Comparison of ENCODE assay signal across 22 cellular contexts in genomic region chr12:103668520-103668919, GRCh38.
DNase-seq lines count a peak whose midpoint lies in the region; ATAC-seq, FAIRE-seq and TF ChIP-seq lines count a peak whose summit lies in the region.
"Had no signal": no experiment of that assay in that cellular context is flagged by ENCODE, and none has a peak within 500 bp of the region (broad histone marks: within the 10 kb centered on the region; RNA-seq: fewer than 3 reads in every experiment).

No MANE protein-coding gene starts in this region.

- H3K9ac ChIP-seq in GM12878 (ENCODE audit: control insufficient read depth, insufficient read depth, low read length), result no peak overlapping the region
- H3K9ac ChIP-seq in mesendoderm (ENCODE audit: low read length), result no peak overlapping the region
- H3K9ac ChIP-seq: BLaER1 had no signal

- no peak overlapping the region for H2AFZ ChIP-seq in GM12878 (ENCODE audit: control insufficient read depth, low read depth, low read length)
- H2AFZ ChIP-seq: GM23338 had no signal

- no peak for FAIRE-seq in GM12878 (lab: Jason Lieb, UNC)
- FAIRE-seq: A204.1, G401.6, GM18507 had no signal

- H3K27ac Mint-ChIP-seq in natural killer cell treated with Interleukin-12 subunit alpha and Interleukin-12 subunit beta and Interleukin-15 and Interleukin-18, amount 100 ng/mL, for 72 hours, result no peak overlapping the region
- no peak overlapping the region for H3K27ac Mint-ChIP-seq in natural killer cell
- H3K27ac Mint-ChIP-seq: B cell; CD4-positive, CD25-positive, alpha-beta regulatory T cell; CD8-positive, alpha-beta T cell had no signal

- H2BK120ac ChIP-seq in mesendoderm (ENCODE audit: low read depth, low read length), result no peak overlapping the region

- peak; percentile 15 to 22 for ATAC-seq in natural killer cell treated with Interleukin-12 subunit alpha and Interleukin-12 subunit beta and Interleukin-15 and Interleukin-18, amount 100 ng/mL, for 72 hours
- ATAC-seq in natural killer cell (no peak), GM12878 (0 out of 3 replicates have a peak, but pooled peaks have one; percentile 27), HG03280 (IDR thresholded peaks at IDR 0.05; ENCODE audit: unreplicated experiment) (no peak), foreskin keratinocyte (no peak)
- ATAC-seq: CD8-positive, alpha-beta T cell; GM23338; HCT116 had no signal

- H2BK15ac ChIP-seq in mesendoderm (replicated peaks; ENCODE audit: low read depth), result no peak overlapping the region

- H3K4ac ChIP-seq in mesendoderm (ENCODE audit: low read depth, low read length), result no peak overlapping the region

- SMC1A ChIA-PET in GM12878 (lab: Charles Lee; ENCODE audit: uncharacterized antibody, unreplicated experiment), result no interaction called here

- RAD21 ChIA-PET in GM12878 (lab: Charles Lee; ENCODE audit: unreplicated experiment), result no interaction called here

- intact Hi-C loops in natural killer cell (cut with micrococcal nuclease) (no loop called here), GM12878 (cut with micrococcal nuclease; ENCODE audit: unreplicated experiment) (no loop called here)

- H3K4me3 Mint-ChIP-seq in natural killer cell treated with Interleukin-12 subunit alpha and Interleukin-12 subunit beta and Interleukin-15 and Interleukin-18, amount 100 ng/mL, for 72 hours, result no peak overlapping the region
- H3K4me3 Mint-ChIP-seq in natural killer cell, result no peak overlapping the region
- H3K4me3 Mint-ChIP-seq: B cell; CD4-positive, CD25-positive, alpha-beta regulatory T cell; CD8-positive, alpha-beta T cell; GM23338; H9 had no signal

- TF ChIP-seq POLR2A in GM12878 (IDR thresholded peaks at IDR 0.05; ENCODE audit: low read depth, low read length), result no peak

- no peak overlapping the region for H3K18ac ChIP-seq in mesendoderm (ENCODE audit: low read length)

- peak overlapping the region; percentile 49 for H3K23ac ChIP-seq in mesendoderm (ENCODE audit: low read length)

- H3K79me1 ChIP-seq in mesendoderm (ENCODE audit: low read length), result no peaks in the 10 kb centered on the region

- TF ChIP-seq EP300 in GM12878 (IDR thresholded peaks at IDR 0.05; ENCODE audit: borderline replicate concordance in 1 of 2, control insufficient read depth in 1 of 2, low read depth in 2 of 2, low read length in 2 of 2), result no peak

- H3K36me3 ChIP-seq in GM12878 (ENCODE audit: control insufficient read depth in 2 of 2, insufficient read depth in 2 of 2, low read length in 1 of 2), result no peaks in the 10 kb centered on the region
- no peaks in the 10 kb centered on the region for H3K36me3 ChIP-seq in mesendoderm (ENCODE audit: control insufficient read depth, insufficient read depth, low read length)
- H3K36me3 ChIP-seq: BLaER1 had no signal

- no peak overlapping the region for H4K8ac ChIP-seq in mesendoderm (ENCODE audit: low read depth, low read length)

- no peaks in the 10 kb centered on the region for H3K9me3 ChIP-seq in GM12878 (replicated peaks; ENCODE audit: control insufficient read depth, insufficient read depth, low read length)
- H3K9me3 ChIP-seq: BLaER1, Caco-2 had no signal

- in situ Hi-C loops in GM12878 (cut with MboI) (no loop called here), GM13977 (cut with MboI; ENCODE audit: low pct_unique_long_range_greater_than_20kb, low sequenced_read_pairs, unreplicated experiment) (no loop called here)

- H3K27me3 ChIP-seq in GM12878 (replicated peaks in 1 of 2; ENCODE audit: control insufficient read depth in 2 of 2, insufficient read depth in 2 of 2, low read length in 1 of 2) (no peaks in the 10 kb centered on the region; a peak in 1 of 4 replicates), mesendoderm (ENCODE audit: insufficient read depth, low read length, poor library complexity) (no peaks in the 10 kb centered on the region), foreskin keratinocyte (peaks cover 33% of the 10 kb centered on the region)
- H3K27me3 ChIP-seq: BLaER1 had no signal

- H3K27ac ChIP-seq in GM12878 (ENCODE audit: control insufficient read depth, insufficient read depth), result no peak overlapping the region
- no peak overlapping the region for H3K27ac ChIP-seq in mesendoderm (ENCODE audit: low read depth, low read length)
- no peak overlapping the region for H3K27ac ChIP-seq in foreskin keratinocyte
- H3K27ac ChIP-seq: 22Rv1, BLaER1, C4-2B had no signal

- CTCF ChIA-PET in GM12878 (lab: Yijun Ruan, JAX), result no interaction called here

- no peak overlapping the region for H4K5ac ChIP-seq in mesendoderm (ENCODE audit: low read length)

- TF ChIP-seq CTCF in natural killer cell (IDR thresholded peaks at IDR 0.05), result no peak
- TF ChIP-seq CTCF in GM12878 (IDR thresholded peaks at IDR 0.05 in 2 of 3, conservative IDR thresholded peaks at IDR 0.05 in 1 of 3; ENCODE audit: control insufficient read depth in 2 of 3, extremely low read depth in 1 of 3, insufficient read depth in 1 of 3, low read depth in 3 of 3, low read length in 3 of 3), result no peak
- TF ChIP-seq CTCF in GM13977 (IDR thresholded peaks at IDR 0.05; ENCODE audit: extremely low read depth, insufficient read depth, missing control alignments), result no peak
- no peak for TF ChIP-seq CTCF in foreskin keratinocyte (conservative IDR thresholded peaks at IDR 0.05)

- no peaks in the 10 kb centered on the region for H3K4me1 Mint-ChIP-seq in natural killer cell treated with Interleukin-12 subunit alpha and Interleukin-12 subunit beta and Interleukin-15 and Interleukin-18, amount 100 ng/mL, for 72 hours (ENCODE audit: low read depth in 2 of 2)
- no peaks in the 10 kb centered on the region for H3K4me1 Mint-ChIP-seq in natural killer cell
- H3K4me1 Mint-ChIP-seq: B cell; CD4-positive, CD25-positive, alpha-beta regulatory T cell had no signal

- H3K4me3 ChIP-seq in GM12878 (no peak overlapping the region), mesendoderm (ENCODE audit: low read length) (no peak overlapping the region)
- H3K4me3 ChIP-seq: BLaER1, GM23338 had no signal

- no peak for TF ChIP-seq RAD21 in GM12878 (IDR thresholded peaks at IDR 0.05; ENCODE audit: insufficient read depth, low read depth, low read length)

- H3K4me1 ChIP-seq in GM12878 (ENCODE audit: control insufficient read depth, insufficient read depth, low read length) (no peaks in the 10 kb centered on the region), mesendoderm (ENCODE audit: control insufficient read depth, low read depth, low read length) (no peaks in the 10 kb centered on the region), foreskin keratinocyte (no peaks in the 10 kb centered on the region)
- H3K4me1 ChIP-seq: BLaER1 had no signal

- no peak overlapping the region for H3K56ac ChIP-seq in mesendoderm (ENCODE audit: low read length)

- POLR2A ChIA-PET in GM12878 (lab: Charles Lee), result no interaction called here

- H3K27me3 Mint-ChIP-seq in natural killer cell treated with Interleukin-12 subunit alpha and Interleukin-12 subunit beta and Interleukin-15 and Interleukin-18, amount 100 ng/mL, for 72 hours, result peaks cover 7 to 11% of the 10 kb centered on the region in 2 donors
- peaks cover 8 to 16% of the 10 kb centered on the region in 2 donors for H3K27me3 Mint-ChIP-seq in natural killer cell (ENCODE audit: low read depth in 2 of 2)

- H3K4me2 ChIP-seq in GM12878 (ENCODE audit: control insufficient read depth, insufficient read depth), result no peak overlapping the region
- no peak overlapping the region for H3K4me2 ChIP-seq in mesendoderm (ENCODE audit: low read length)
- H3K4me2 ChIP-seq: BLaER1, GM23338 had no signal

- H3K36me3 Mint-ChIP-seq in natural killer cell treated with Interleukin-12 subunit alpha and Interleukin-12 subunit beta and Interleukin-15 and Interleukin-18, amount 100 ng/mL, for 72 hours, result no peaks in the 10 kb centered on the region
- H3K36me3 Mint-ChIP-seq in natural killer cell, result no peaks in the 10 kb centered on the region
- H3K36me3 Mint-ChIP-seq: CD4-positive, CD25-positive, alpha-beta regulatory T cell; CD8-positive, alpha-beta T cell had no signal

- H3K79me2 ChIP-seq in GM12878 (ENCODE audit: control insufficient read depth, insufficient read depth, low read length) (no peaks in the 10 kb centered on the region), mesendoderm (ENCODE audit: control insufficient read depth, insufficient read depth, low read length) (no peaks in the 10 kb centered on the region)

- no TSS peak for BruUV-seq in GM12878 (replicated peaks; lab: Mats Ljungman, UMichigan)

- no peaks in the 10 kb centered on the region for H4K20me1 ChIP-seq in GM12878 (ENCODE audit: control insufficient read depth, insufficient read depth)
- H4K20me1 ChIP-seq: BLaER1 had no signal

- no peaks in the 10 kb centered on the region for H3K9me3 Mint-ChIP-seq in natural killer cell treated with Interleukin-12 subunit alpha and Interleukin-12 subunit beta and Interleukin-15 and Interleukin-18, amount 100 ng/mL, for 72 hours
- no peaks in the 10 kb centered on the region for H3K9me3 Mint-ChIP-seq in natural killer cell
- H3K9me3 Mint-ChIP-seq: CD8-positive, alpha-beta T cell; GM23338; H9 had no signal

- 53% methylated on average over 8 of the region's 8 CpGs for WGBS in GM12878 (ENCODE audit: insufficient coverage, insufficient replicate concordance, low lambda C conversion rate, missing lambda C conversion rate)
- no CpG with 5 or more reads among the region's 8 CpGs for WGBS in mesendoderm (ENCODE audit: extremely low coverage, insufficient coverage, low lambda C conversion rate)

- H2AK5ac ChIP-seq in mesendoderm (ENCODE audit: low read length), result no peak overlapping the region

- H2BK5ac ChIP-seq in mesendoderm (ENCODE audit: low read length), result no peak overlapping the region

- DNase-seq in natural killer cell treated with Interleukin-12 subunit alpha and Interleukin-12 subunit beta and Interleukin-15 and Interleukin-18, amount 100 ng/mL, for 72 hours (ENCODE audit: low spot score), result no peak
- DNase-seq in natural killer cell (no peak), GM12878 (ENCODE audit: low read depth, low spot score) (no peak), mesendoderm (no peak), GM13977 (ENCODE audit: low spot score) (no peak), foreskin keratinocyte (no peak)
- DNase-seq: Caco-2; CD4-positive, CD25-positive, alpha-beta regulatory T cell; CD8-positive, alpha-beta T cell; DMS153; DND-41; H9 had no signal

TF ChIP-seq in GM12878, 131 proteins besides CTCF, POLR2A, EP300 and RAD21 (continues in another document):
- TF ChIP-seq MYC (IDR thresholded peaks at IDR 0.05; ENCODE audit: insufficient read depth, insufficient read length, insufficient replicate concordance, low read length, severe bottlenecking) (no peak), ZNF24 (IDR thresholded peaks at IDR 0.05) (no peak), CBFB (IDR thresholded peaks at IDR 0.05; ENCODE audit: low read depth) (no peak), SUZ12 (IDR thresholded peaks at IDR 0.05; ENCODE audit: unreplicated experiment) (no peak)

Comparison
In these comparisons a context has a peak if more than half of its experiments do, and no peak if none do; other contexts are left out.
1. ATAC-seq: peak in natural killer cell treated with Interleukin-12 subunit alpha and Interleukin-12 subunit beta and Interleukin-15 and Interleukin-18, amount 100 ng/mL, for 72 hours (2 of 2) and GM12878 (single experiment); none in natural killer cell (0 of 3), HG03280 (single experiment) and foreskin keratinocyte (single experiment).